15 cellular contexts compared by ENCODE assay signal in the genomic region with DNA sequence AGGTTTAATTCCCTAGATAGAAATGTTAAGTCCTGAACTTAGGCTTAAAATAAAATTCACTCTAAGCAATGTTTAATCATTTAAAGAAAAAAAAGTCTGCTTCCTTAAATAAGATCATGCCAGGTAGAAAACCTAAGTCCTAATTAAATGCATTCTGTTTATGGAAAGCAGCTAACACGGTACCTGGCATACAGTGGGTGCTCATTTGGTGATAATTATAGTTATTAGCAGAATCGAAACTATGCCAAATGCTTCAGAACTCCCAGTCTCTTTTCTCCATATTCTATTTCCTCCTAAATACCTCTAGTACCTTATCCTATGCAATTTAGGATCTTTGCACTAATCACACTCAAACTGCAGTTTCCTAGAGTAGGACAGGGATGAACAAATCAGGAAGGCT.
"Had no signal": no experiment of that assay in that cellular context is flagged by ENCODE, and none has a peak within 500 bp of the region (broad histone marks: within the 10 kb centered on the region; RNA-seq: fewer than 3 reads in every experiment).

No MANE protein-coding gene starts in this region.

- H3K4me3 ChIP-seq: coronary artery, gastrocnemius medialis, heart right ventricle, mucosa of descending colon, ovary had no signal

- H3K27me3 ChIP-seq: gastrocnemius medialis, heart right ventricle, ovary had no signal

- FAIRE-seq: small intestine had no signal

- H3K36me3 ChIP-seq: gastrocnemius medialis, heart right ventricle, ovary had no signal

- H3K4me1 ChIP-seq: gastrocnemius medialis had no signal

- H3K9me3 ChIP-seq: gastrocnemius medialis, heart right ventricle, mucosa of descending colon, ovary had no signal

- H3K27ac ChIP-seq: coronary artery, gastrocnemius medialis, ovary had no signal

- DNase-seq: effector CD4-positive, alpha-beta T cell; gastrocnemius medialis; heart right ventricle; hypothalamus; islet precursor cell; mammary epithelial cell; mucosa of descending colon; naive thymus-derived CD8-positive, alpha-beta T cell; ovary; right cardiac atrium; small intestine; stimulated activated CD4-positive, alpha-beta T cell treated with anti-CD3 and anti-CD28 coated beads, Interleukin-2, amount 100 ng/mL, for 48 hours; stimulated activated naive CD4-positive, alpha-beta T cell treated with Interleukin-2 at 50 U/mL for 16 hours; trophoblast cell had no signal
